ENCODE assay signal across 8 cellular contexts in the genomic region with DNA sequence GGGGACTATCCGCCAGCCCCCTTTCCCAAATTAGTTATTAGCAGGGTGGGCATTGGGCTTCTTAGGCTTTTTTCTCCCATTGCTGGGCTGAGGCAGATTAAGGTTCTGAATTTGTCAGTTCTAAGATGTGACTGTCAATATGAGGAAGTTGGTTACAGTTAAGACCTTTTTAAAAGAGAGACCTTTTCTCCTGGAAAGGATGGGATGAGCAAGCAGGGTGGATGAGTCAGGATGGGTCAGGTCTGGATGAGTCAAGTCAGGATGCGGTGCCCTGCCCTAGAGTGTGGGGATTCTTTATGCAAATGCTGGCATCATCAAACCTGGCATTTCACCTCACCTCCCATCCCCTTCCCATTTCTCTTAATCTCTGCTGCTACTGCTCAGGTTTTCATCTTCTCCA. TPM values are rescaled to one million over a fixed set of nuclear protein-coding genes. Genes with fewer than 3 reads are reported as not detected.
DNase-seq lines count a peak whose midpoint lies in the region; TF ChIP-seq lines count a peak whose summit lies in the region.

No MANE protein-coding gene starts in this region.

- H3K4me1 ChIP-seq in adrenal gland (replicated peaks in 1 of 2) (peaks cover 12 to 39% of the 10 kb centered on the region in 2 donors), thyroid gland (peaks cover 20 to 38% of the 10 kb centered on the region in 2 donors)

- TF ChIP-seq POLR2A in adrenal gland (IDR thresholded peaks at IDR 0.05) (no peak), thyroid gland (IDR thresholded peaks at IDR 0.05) (no peak)

- no peak for TF ChIP-seq CTCF in adrenal gland (IDR thresholded peaks at IDR 0.05)
- TF ChIP-seq CTCF in thyroid gland (IDR thresholded peaks at IDR 0.05): no peak

- 47 to 56% (median 51%) methylated on average over 2 of the region's 2 CpGs for WGBS in adrenal gland, 4 donors
- whole genome bisulfite sequencing in thyroid gland, 2 donors: 86 to 93% methylated on average over 2 of the region's 2 CpGs

- H3K27ac ChIP-seq in adrenal gland (peak overlapping the region in 4 of 5 donors; percentile 48 to 93 (median 88)), thyroid gland (peak overlapping the region; percentile 11 to 82 (median 16))

- no peaks in the 10 kb centered on the region for H3K27me3 ChIP-seq in adrenal gland
- no peaks in the 10 kb centered on the region for H3K27me3 ChIP-seq in thyroid gland

- H3K36me3 ChIP-seq in adrenal gland (replicated peaks in 1 of 2) (peaks cover 0 to 9% of the 10 kb centered on the region in 2 donors), thyroid gland (peaks cover 11 to 15% of the 10 kb centered on the region in 2 donors)

- intact Hi-C loops in adrenal gland (cut with DNase I) (no loop called here), thyroid gland (cut with DNase I) (loop anchor here (10.0 kb wide), 2 partner anchors 212 to 272 kb away; a partner anchor contains a TSS)

- DNase-seq in ELR (ENCODE audit: low read depth): peak; percentile 95
- peak; percentile 73 for DNase-seq in MV-4-11 (lab: John Stamatoyannopoulos, UW)
- DNase-seq in adrenal gland: peak in 6 of 7 donors; percentile 60 to 77 (median 72)
- peak; percentile 47 to 90 for DNase-seq in lung microvascular endothelial cell (ENCODE audit: low read depth in 2 of 2)
- no peak for DNase-seq in thyroid gland
- DNase-seq in retina: no peak
- no peak for DNase-seq in NCI-H748 (lab: John Stamatoyannopoulos, UW; ENCODE audit: unreplicated experiment)
- DNase-seq in HuH-7.5 (ENCODE audit: low spot score): no peak

- H3K4me3 ChIP-seq in adrenal gland (no peak overlapping the region), thyroid gland (replicated peaks in 1 of 3) (no peak overlapping the region)

- H3K9me3 ChIP-seq in adrenal gland (replicated peaks in 1 of 3) (no peaks in the 10 kb centered on the region), thyroid gland (no peaks in the 10 kb centered on the region)

RNA-seq across cellular contexts. Expression of a gene that starts 1.9 kb away (rescaled TPM):
- 10 to 100 TPM in 7 of 8 donors, 1 to 10 TPM in 1; 8.5 to 29.3 (median 14.2) TPM for total RNA-seq in adrenal gland
- 10 to 100 TPM in 1 of 3 donors, 1 to 10 TPM in 2; 4.9 to 11.3 (median 6.8) TPM for polyA plus RNA-seq in adrenal gland
- 36.4 and 37.5 TPM in 2 replicates for total RNA-seq in lung microvascular endothelial cell
- 10 to 100 TPM; 21.6 to 32.8 (median 27.3) TPM for total RNA-seq in thyroid gland

RNA-seq across cellular contexts. Expression of a gene that starts 15.8 kb away (rescaled TPM):
- 10 to 100 TPM in 1 of 8 donors, 1 to 10 TPM in 7; 1.6 to 10.5 (median 7.6) TPM for total RNA-seq in adrenal gland
- polyA plus RNA-seq in adrenal gland: 10 to 100 TPM in 2 of 3 donors, 1 to 10 TPM in 1; 4.4 to 11.7 (median 10.2) TPM
- 13.5 and 54.4 TPM in 2 replicates for total RNA-seq in lung microvascular endothelial cell
- total RNA-seq in thyroid gland: 10 to 100 TPM; 14.3 to 47.8 (median 35.1) TPM

Comparison
In these comparisons a context has a peak if more than half of its experiments do, and no peak if none do; other contexts are left out.
1. DNase-seq: peak in ELR (single experiment), MV-4-11 (single experiment), adrenal gland (6 of 7) and lung microvascular endothelial cell (2 of 2); none in thyroid gland (0 of 2), retina (single experiment), NCI-H748 (single experiment) and HuH-7.5 (single experiment).